ENCODE assay signal across 13 cellular contexts in the genomic region with DNA sequence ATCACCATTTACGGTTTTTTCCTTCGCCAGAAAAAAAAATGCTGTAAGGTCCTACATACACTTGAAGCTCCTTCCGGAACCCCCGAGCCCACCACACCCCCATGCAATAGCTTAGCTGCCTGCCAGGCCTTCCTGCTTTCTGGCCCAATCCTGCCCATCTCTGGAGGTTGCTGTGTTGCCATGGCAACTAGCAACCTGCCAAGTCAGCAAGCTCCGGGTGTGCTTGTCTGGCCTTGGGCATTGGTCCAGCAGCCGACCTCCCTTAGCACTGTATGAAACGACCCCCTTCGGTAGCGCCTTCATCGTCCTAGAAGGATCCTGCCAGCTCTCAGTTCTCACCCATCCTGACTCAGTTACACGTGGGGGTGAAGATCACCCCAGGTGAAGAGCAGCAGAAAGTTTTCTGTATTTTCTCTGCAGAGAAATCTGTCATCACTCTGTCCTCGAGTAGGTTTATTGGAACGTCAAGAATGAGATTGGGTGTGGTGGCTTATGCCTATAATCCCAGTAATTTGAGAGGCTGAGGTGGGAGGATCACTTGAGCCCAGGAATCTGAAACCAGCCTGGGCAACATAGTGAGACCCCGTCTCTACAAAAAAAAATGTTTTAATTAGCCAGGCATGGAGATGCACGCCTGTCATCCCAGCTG. TPM values are rescaled to one million over a fixed set of nuclear protein-coding genes. Genes with fewer than 3 reads are reported as not detected.
DNase-seq lines count a peak whose midpoint lies in the region; ATAC-seq and TF ChIP-seq lines count a peak whose summit lies in the region.
"Had no signal": no experiment of that assay in that cellular context is flagged by ENCODE, and none has a peak within 500 bp of the region (broad histone marks: within the 10 kb centered on the region; RNA-seq: fewer than 3 reads in every experiment).

No MANE protein-coding gene starts in this region.

- H4K91ac ChIP-seq in H9 (ENCODE audit: insufficient read length, low read depth, low read length), result no peak overlapping the region

- DNase-seq in AG08396 (ENCODE audit: low spot score) (peak; percentile 52), H9 (peak; percentile 44), RWPE1 (ENCODE audit: low spot score) (no peak), fibroblast of the conjunctiva (ENCODE audit: low read depth) (peak; percentile 39), smooth muscle cell (lab: John Stamatoyannopoulos, UW; ENCODE audit: unreplicated experiment) (no peak), GM10266 (ENCODE audit: extremely low spot score) (no peak), osteoblast (ENCODE audit: insufficient read length, low spot score, missing footprints) (no peak)
- DNase-seq: activated T-cell treated with anti-CD3 and anti-CD28 coated beads, Interleukin-2, amount 50 U/mL, for 24 hours; left lung; WERI-Rb-1 had no signal

- H3K27me3 ChIP-seq in H9 (ENCODE audit: insufficient read depth, low read length) (no peaks in the 10 kb centered on the region), smooth muscle cell (ENCODE audit: low read depth) (peaks cover 9% of the 10 kb centered on the region), osteoblast (ENCODE audit: insufficient read depth, low read length) (peaks cover 2% of the 10 kb centered on the region)
- H3K27me3 ChIP-seq: BLaER1 had no signal

- H2AK5ac ChIP-seq in H9 (ENCODE audit: insufficient read length, low read length), result no peak overlapping the region

- no peak overlapping the region for H4K8ac ChIP-seq in H9 (replicated peaks; ENCODE audit: insufficient read length, low read depth, low read length)

- no peak overlapping the region for H3K56ac ChIP-seq in H9 (ENCODE audit: insufficient read length, low read depth, low read length)

- no peak overlapping the region for H4K5ac ChIP-seq in H9 (ENCODE audit: insufficient read length, low read depth, low read length)

- H3K27ac Mint-ChIP-seq in H9, result peak overlapping the region in 2 of 3 experiments; percentile 29 to 53; a peak in 2 of 7 replicates
- H3K27ac Mint-ChIP-seq: activated T-cell treated with anti-CD3 and anti-CD28 coated beads, Interleukin-2, amount 50 U/mL, for 24 hours had no signal

- H3T11ph ChIP-seq in H9 (ENCODE audit: low read length), result no peak overlapping the region

- H3F3A ChIP-seq in smooth muscle cell (ENCODE audit: low read depth), result no peaks in the 10 kb centered on the region

- no peaks in the 10 kb centered on the region for H3K23me2 ChIP-seq in H9 (ENCODE audit: insufficient read length, low read depth, low read length, poor library complexity, severe bottlenecking)

- H3K4ac ChIP-seq in H9 (ENCODE audit: low read depth, low read length), result no peak overlapping the region

- H3K23ac ChIP-seq in H9 (ENCODE audit: insufficient read length, low read depth, low read length), result no peak overlapping the region

- ATAC-seq in GM19035 (IDR thresholded peaks at IDR 0.05; ENCODE audit: unreplicated experiment), result no peak
- ATAC-seq: left lung, Panc1 had no signal

- H3K36me3 ChIP-seq in smooth muscle cell (ENCODE audit: low read depth) (no peaks in the 10 kb centered on the region), osteoblast (ENCODE audit: insufficient read depth, low read length) (no peaks in the 10 kb centered on the region)
- H3K36me3 ChIP-seq: BLaER1, left lung, WERI-Rb-1 had no signal

- POLR2A ChIA-PET in RWPE1 (lab: Yijun Ruan, JAX; ENCODE audit: low non-redundant PET), result no interaction called here

- H3K4me1 ChIP-seq in H9 (ENCODE audit: insufficient read depth, low read length), result peaks cover 7% of the 10 kb centered on the region
- peaks cover 16% of the 10 kb centered on the region for H3K4me1 ChIP-seq in smooth muscle cell (ENCODE audit: low read depth)
- no peaks in the 10 kb centered on the region for H3K4me1 ChIP-seq in osteoblast (ENCODE audit: insufficient read depth, low read length)
- H3K4me1 ChIP-seq: left lung had no signal

- H3K4me3 Mint-ChIP-seq in H9, result no peak overlapping the region
- H3K4me3 Mint-ChIP-seq: activated T-cell treated with anti-CD3 and anti-CD28 coated beads, Interleukin-2, amount 50 U/mL, for 24 hours had no signal

- H3K4me1 Mint-ChIP-seq in H9, result peaks cover 41 to 42% of the 10 kb centered on the region in 2 experiments

- H3K18ac ChIP-seq in H9 (ENCODE audit: insufficient read length, low read depth, low read length), result no peak overlapping the region

- H4K20me1 ChIP-seq in H9 (ENCODE audit: control insufficient read depth, insufficient read depth, insufficient read length) (no peaks in the 10 kb centered on the region), smooth muscle cell (ENCODE audit: low read depth) (no peaks in the 10 kb centered on the region), osteoblast (ENCODE audit: insufficient read depth, low read length) (no peaks in the 10 kb centered on the region)
- H4K20me1 ChIP-seq: BLaER1 had no signal

- H3K79me2 ChIP-seq in H9 (ENCODE audit: insufficient read depth, low read length) (no peaks in the 10 kb centered on the region), smooth muscle cell (ENCODE audit: low read depth) (no peaks in the 10 kb centered on the region), osteoblast (ENCODE audit: insufficient read depth, low read length) (no peaks in the 10 kb centered on the region)

- H2BK12ac ChIP-seq in H9 (ENCODE audit: insufficient read length, low read depth, low read length), result no peak overlapping the region

- no peaks in the 10 kb centered on the region for H3K79me1 ChIP-seq in H9 (ENCODE audit: insufficient read depth, low read depth, low read length, poor library complexity, severe bottlenecking)

- H2BK15ac ChIP-seq in H9 (ENCODE audit: low read depth, low read length), result no peak overlapping the region

- no peak overlapping the region for H2BK5ac ChIP-seq in H9 (ENCODE audit: insufficient read length, low read length)

- no CpG with 5 or more reads among the region's 15 CpGs for WGBS in H9 (ENCODE audit: extremely low coverage, insufficient read length, low lambda C conversion rate)
- WGBS in smooth muscle cell (ENCODE audit: low lambda C conversion rate), result 73% methylated on average over 15 of the region's 15 CpGs

- no peaks in the 10 kb centered on the region; the same call in 1 of the 2 replicates for H3K27me3 Mint-ChIP-seq in H9 (ENCODE audit: low read depth)

- H2BK120ac ChIP-seq in H9 (ENCODE audit: low read depth, low read length, poor library complexity, severe bottlenecking), result no peak overlapping the region

- H2AFZ ChIP-seq in H9 (ENCODE audit: low read length) (no peak overlapping the region), smooth muscle cell (ENCODE audit: low read depth) (no peak overlapping the region), osteoblast (ENCODE audit: low read length) (no peak overlapping the region)

- no peak overlapping the region for H2BK20ac ChIP-seq in H9 (ENCODE audit: low read depth, low read length, poor library complexity, severe bottlenecking)

- H3K27ac ChIP-seq in H9 (ENCODE audit: insufficient read length, low read depth, low read length) (no peak overlapping the region), RWPE1 (peak overlapping the region; percentile 55), smooth muscle cell (ENCODE audit: low read depth) (no peak overlapping the region), osteoblast (ENCODE audit: low read depth, low read length) (no peak overlapping the region)
- H3K27ac ChIP-seq: BLaER1, left lung, WERI-Rb-1 had no signal

- H3K4me3 ChIP-seq in smooth muscle cell (no peak overlapping the region), osteoblast (ENCODE audit: insufficient read depth, low read length) (no peak overlapping the region)
- H3K4me3 ChIP-seq: BLaER1, left lung had no signal

- no peaks in the 10 kb centered on the region for H3K36me3 Mint-ChIP-seq in H9 (ENCODE audit: insufficient read depth in 1 of 3, low read depth in 3 of 3)

- no peak overlapping the region for H3K9ac ChIP-seq in H9 (ENCODE audit: extremely low read depth, insufficient read length, low read length)
- no peak overlapping the region for H3K9ac ChIP-seq in smooth muscle cell (ENCODE audit: low read depth)
- H3K9ac ChIP-seq: BLaER1 had no signal

- no peaks in the 10 kb centered on the region; a peak in 1 of 5 replicates for H3K9me3 Mint-ChIP-seq in H9
- H3K9me3 Mint-ChIP-seq: activated T-cell treated with anti-CD3 and anti-CD28 coated beads, Interleukin-2, amount 50 U/mL, for 24 hours had no signal

- TF ChIP-seq CTCF in H9 (conservative IDR thresholded peaks at IDR 0.05) (no peak), RWPE1 (conservative IDR thresholded peaks at IDR 0.05; ENCODE audit: low read depth) (no peak), smooth muscle cell (IDR thresholded peaks at IDR 0.05; ENCODE audit: borderline replicate concordance, insufficient read depth, poor library complexity, severe bottlenecking) (no peak), GM10266 (IDR thresholded peaks at IDR 0.05; ENCODE audit: control insufficient read depth, insufficient read depth, low read depth, missing control alignments) (no peak), osteoblast (IDR thresholded peaks at IDR 0.05; ENCODE audit: extremely low read depth, low read depth, low read length) (no peak)

- H3K4me2 ChIP-seq in H9 (ENCODE audit: insufficient read depth, insufficient read length, low read length) (no peak overlapping the region), smooth muscle cell (no peak overlapping the region), osteoblast (ENCODE audit: insufficient read depth, low read length) (no peak overlapping the region)
- H3K4me2 ChIP-seq: BLaER1 had no signal

- no peaks in the 10 kb centered on the region for H3K9me3 ChIP-seq in H9 (ENCODE audit: control insufficient read depth, low read depth, low read length)
- no peaks in the 10 kb centered on the region for H3K9me3 ChIP-seq in smooth muscle cell (replicated peaks; ENCODE audit: low read depth)
- H3K9me3 ChIP-seq in osteoblast (ENCODE audit: low read depth, low read length), result no peaks in the 10 kb centered on the region
- H3K9me3 ChIP-seq: BLaER1, left lung had no signal

- CTCF ChIA-PET in RWPE1 (lab: Yijun Ruan, JAX), result interaction anchor here (0.6 to 0.9 kb wide), 3 partner anchors 38 to 347 kb away, joined by 3 to 8 read pairs (median 4); no protein-coding TSS in a partner anchor

- no peak overlapping the region for H3K14ac ChIP-seq in H9 (ENCODE audit: insufficient read depth, low read length)

RNA-seq across cellular contexts. Expression of a gene that starts 47.4 kb away (rescaled TPM):
- total RNA-seq in H9 (2021), result 45.1 and 50.7 TPM in 2 replicates
- total RNA-seq in smooth muscle cell, result 15.2 and 15.3 TPM in 2 replicates
- 5.5 and 9.9 TPM in 2 replicates for polyA plus RNA-seq in smooth muscle cell
- 38.0 and 44.5 TPM in 2 replicates for total RNA-seq in osteoblast

RNA-seq across cellular contexts. Expression of a gene that starts 48.8 kb away (rescaled TPM):
- total RNA-seq in H9 (2021), result 49.4 and 51.3 TPM in 2 replicates
- total RNA-seq in smooth muscle cell, result 53.8 and 60.6 TPM in 2 replicates
- polyA plus RNA-seq in smooth muscle cell, result 5.0 and 8.3 TPM in 2 replicates
- 49.2 and 51.6 TPM in 2 replicates for total RNA-seq in osteoblast

Comparison
In these comparisons a context has a peak if more than half of its experiments do, and no peak if none do; other contexts are left out.
1. DNase-seq: peak in AG08396 (single experiment), H9 (single experiment) and fibroblast of the conjunctiva (single experiment); none in RWPE1 (single experiment), smooth muscle cell (single experiment), GM10266 (single experiment) and osteoblast (single experiment).